ENCODE assay signal across 20 cellular contexts in genomic region chr6:140318408-140318807, GRCh38.
"Had no signal": no experiment of that assay in that cellular context is flagged by ENCODE, and none has a peak within 500 bp of the region (broad histone marks: within the 10 kb centered on the region; RNA-seq: fewer than 3 reads in every experiment).

No MANE protein-coding gene starts in this region.

- DNase-seq: activated CD4-positive, alpha-beta T cell treated with anti-CD3 and anti-CD28 coated beads, Interleukin-2, amount 10 ng/mL, durations not matched to agents 24 days and 14 days; activated CD8-positive, alpha-beta T cell treated with anti-CD3 and anti-CD28 coated beads for 36 hours; activated naive CD4-positive, alpha-beta T cell treated with Interleukin-2 at 50 U/mL for 16 hours; activated T-cell treated with anti-CD3 and anti-CD28 coated beads, Interleukin-2, amount 50 U/mL, for 1 hour; hypothalamus; islet precursor cell; mucosa of descending colon; ovary; stimulated activated CD4-positive, alpha-beta T cell treated with anti-CD3 and anti-CD28 coated beads, Interleukin-2, amount 100 ng/mL, for 24 hours; stimulated activated naive CD4-positive, alpha-beta T cell treated with Interleukin-2 at 50 U/mL for 16 hours; T1000; thyroid gland had no signal

- ATAC-seq: activated CD8-positive, alpha-beta T cell treated with anti-CD3 and anti-CD28 coated beads for 36 hours; activated T-helper 17 cell treated with anti-CD3 and anti-CD28 coated beads, Interleukin-2, amount 50 U/mL, for 72 hours; esophagus mucosa; mucosa of descending colon; SK-N-SH treated with all-trans-retinoic acid at 6 μM for 48 hours had no signal

- H3K9me3 ChIP-seq: mucosa of descending colon, ovary, thyroid gland had no signal

- H3K27me3 Mint-ChIP-seq: activated CD4-positive, alpha-beta T cell treated with anti-CD3 and anti-CD28 coated beads, Interleukin-2, amount 10 ng/mL, durations not matched to agents 24 days and 14 days; activated CD8-positive, alpha-beta T cell treated with anti-CD3 and anti-CD28 coated beads for 36 hours; activated T-helper 17 cell treated with anti-CD3 and anti-CD28 coated beads, Interleukin-2, amount 50 U/mL, for 72 hours; brain; central memory CD8-positive, alpha-beta T cell; naive B cell had no signal

- H3K9me3 Mint-ChIP-seq: activated CD4-positive, alpha-beta T cell treated with anti-CD3 and anti-CD28 coated beads, Interleukin-2, amount 10 ng/mL, durations not matched to agents 24 days and 14 days; activated T-helper 17 cell treated with anti-CD3 and anti-CD28 coated beads, Interleukin-2, amount 50 U/mL, for 72 hours had no signal

- H3K36me3 ChIP-seq: ovary, thyroid gland had no signal

- H3K4me3 ChIP-seq: mucosa of descending colon, ovary, thyroid gland had no signal

- H3K4me1 Mint-ChIP-seq: activated CD4-positive, alpha-beta T cell treated with anti-CD3 and anti-CD28 coated beads, Interleukin-2, amount 10 ng/mL, durations not matched to agents 24 days and 14 days; activated T-helper 17 cell treated with anti-CD3 and anti-CD28 coated beads, Interleukin-2, amount 50 U/mL, for 72 hours; central memory CD8-positive, alpha-beta T cell had no signal

- H3K27ac ChIP-seq: coronary artery, thyroid gland had no signal

- H3K4me1 ChIP-seq: thyroid gland had no signal

- H3K36me3 Mint-ChIP-seq: brain, naive B cell had no signal

- H3K27ac Mint-ChIP-seq: activated CD4-positive, alpha-beta T cell treated with anti-CD3 and anti-CD28 coated beads, Interleukin-2, amount 10 ng/mL, durations not matched to agents 24 days and 14 days; activated CD8-positive, alpha-beta T cell treated with anti-CD3 and anti-CD28 coated beads for 36 hours; activated T-helper 17 cell treated with anti-CD3 and anti-CD28 coated beads, Interleukin-2, amount 50 U/mL, for 72 hours; naive B cell had no signal

- H3K4me3 Mint-ChIP-seq: activated CD4-positive, alpha-beta T cell treated with anti-CD3 and anti-CD28 coated beads, Interleukin-2, amount 10 ng/mL, durations not matched to agents 24 days and 14 days; activated CD8-positive, alpha-beta T cell treated with anti-CD3 and anti-CD28 coated beads for 36 hours; activated T-helper 17 cell treated with anti-CD3 and anti-CD28 coated beads, Interleukin-2, amount 50 U/mL, for 72 hours; brain; central memory CD8-positive, alpha-beta T cell; neural crest cell had no signal

- H3K27me3 ChIP-seq: ovary, thyroid gland had no signal
